In the genomic region with DNA sequence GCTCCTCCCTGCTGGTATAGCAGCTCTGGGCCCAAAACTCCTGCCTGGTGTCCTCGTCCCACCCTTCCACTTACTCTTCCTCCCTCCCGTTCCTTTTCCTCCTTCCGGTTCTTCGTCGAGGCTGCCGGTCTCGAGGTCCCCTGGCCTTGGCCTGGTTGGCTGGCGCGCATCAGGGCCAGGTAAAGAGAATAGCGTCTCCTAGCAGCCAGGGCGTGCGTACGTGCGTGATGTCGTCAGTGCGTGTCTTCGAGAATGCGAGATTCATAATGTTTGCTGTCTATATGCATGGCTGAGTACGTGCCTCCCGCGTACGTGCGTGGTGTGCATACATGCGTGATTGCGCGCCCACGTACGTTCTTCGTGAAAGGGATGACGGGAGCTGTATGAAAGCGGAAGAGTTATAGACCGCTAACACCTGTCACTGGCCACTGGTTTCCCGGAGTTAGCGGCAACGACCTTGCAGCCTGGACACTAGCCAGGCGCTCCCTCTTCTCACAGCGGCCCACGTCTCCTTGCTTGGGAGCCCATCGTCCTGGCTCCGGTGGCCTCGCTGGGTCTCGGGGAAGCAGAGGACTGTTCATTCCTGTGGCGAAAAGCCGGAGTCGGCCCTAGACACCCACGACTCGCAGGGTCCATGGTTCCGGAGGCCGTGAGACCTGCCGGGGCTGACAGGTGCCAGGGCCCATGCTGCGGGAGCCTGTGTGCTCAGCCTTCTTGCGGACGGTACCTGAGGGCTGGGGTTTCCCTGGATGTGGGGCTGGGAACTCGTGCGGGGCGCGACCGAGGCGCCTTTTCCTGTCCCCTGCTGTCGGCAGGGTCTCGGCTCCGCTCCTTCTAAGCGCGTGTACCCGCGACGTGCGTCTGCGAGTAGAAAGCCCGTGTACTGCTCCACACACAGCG, we compare ENCODE assay signal across 8 cellular contexts. TPM values are rescaled to one million over a fixed set of nuclear protein-coding genes. Genes with fewer than 3 reads are reported as not detected.
DNase-seq lines count a peak whose midpoint lies in the region; ATAC-seq lines count a peak whose summit lies in the region.

Gene EOLA1 (plus strand): TSS at position 392 of the 900 bp plus-strand sequence. CDS start 4,619 bp downstream, outside the sequence.

- H3K9me3 ChIP-seq in CD8-positive, alpha-beta memory T cell (ENCODE audit: low read length): no peaks in the 10 kb centered on the region
- H3K9me3 ChIP-seq in mesenchymal stem cell (ENCODE audit: control insufficient read depth, low read length): no peaks in the 10 kb centered on the region

- no peaks in the 10 kb centered on the region for H3K27me3 Mint-ChIP-seq in CD8-positive, alpha-beta memory T cell

- no peaks in the 10 kb centered on the region for H3K36me3 ChIP-seq in CD8-positive, alpha-beta memory T cell (ENCODE audit: insufficient read depth, low read length)
- H3K36me3 ChIP-seq in mesenchymal stem cell (ENCODE audit: control insufficient read depth in 1 of 2, insufficient read depth in 2 of 2, low read depth in 1 of 2, low read length in 2 of 2): peaks cover 2 to 8% of the 10 kb centered on the region in 2 experiments

- H3K9me3 Mint-ChIP-seq in CD8-positive, alpha-beta memory T cell: no peaks in the 10 kb centered on the region

- peak within 1 kb of the TSS; percentile 85 for H3K4me2 ChIP-seq in mesenchymal stem cell (ENCODE audit: low read length, poor library complexity, severe bottlenecking)

- H3K27ac Mint-ChIP-seq in CD8-positive, alpha-beta memory T cell: peak within 1 kb of the TSS; percentile 87 to 100 (median 100)

- H4K8ac ChIP-seq in mesenchymal stem cell (ENCODE audit: low read length): peak within 1 kb of the TSS; percentile 84

- no peak within 1 kb of the TSS for H3K23ac ChIP-seq in mesenchymal stem cell (ENCODE audit: low read length in 2 of 2)

- peak within 1 kb of the TSS in 1 of 2 experiments; percentile 8 for H3K14ac ChIP-seq in mesenchymal stem cell (ENCODE audit: low read length in 2 of 2)

- H3K9ac ChIP-seq in mesenchymal stem cell (ENCODE audit: low read length): peak within 1 kb of the TSS; percentile 89

- POLR2A ChIA-PET in CD8-positive, alpha-beta memory T cell (lab: Charles Lee): interaction anchor here (0.6 to 2.8 kb wide), 10 partner anchors 13 to 1628 kb away, joined by 3 to 25 read pairs (median 5); partner anchors contain the start of genes EOLA2 and IDS

- DNase-seq in CD8-positive, alpha-beta memory T cell: peak; percentile 72 to 95 (median 90)
- peak; percentile 83 for DNase-seq in HS-27A (ENCODE audit: low read depth)
- DNase-seq in NK-92 (lab: John Stamatoyannopoulos, UW; ENCODE audit: unreplicated experiment): peak; percentile 30
- DNase-seq in activated CD8-positive, alpha-beta memory T cell treated with anti-CD3 and anti-CD28 coated beads for 24 hours: peak; percentile 89
- peak; percentile 83 for DNase-seq in effector CD4-positive, alpha-beta T cell
- DNase-seq in mesenchymal stem cell: peak; percentile 95
- peak; percentile 71 for DNase-seq in stimulated activated CD8-positive, alpha-beta memory T cell treated with anti-CD3 and anti-CD28 coated beads, Interleukin-12 subunit alpha, Interleukin-12 subunit beta, amount 100 ng/mL, for 24 hours (ENCODE audit: extremely low read depth)

- H3K79me1 ChIP-seq in mesenchymal stem cell (replicated peaks; ENCODE audit: low read length, poor library complexity, severe bottlenecking): no peaks in the 10 kb centered on the region

- H3K4me1 Mint-ChIP-seq in CD8-positive, alpha-beta memory T cell: peaks cover 9 to 13% (median 12%) of the 10 kb centered on the region in 3 donors

- peak within 1 kb of the TSS; percentile 68 for H3K4me3 ChIP-seq in CD8-positive, alpha-beta memory T cell (ENCODE audit: low read length)
- H3K4me3 ChIP-seq in mesenchymal stem cell (ENCODE audit: insufficient read depth in 1 of 2, low read depth in 1 of 2, low read length in 2 of 2): peak within 1 kb of the TSS; percentile 82 to 88

- no peak within 1 kb of the TSS for H2BK120ac ChIP-seq in mesenchymal stem cell (ENCODE audit: low read depth, low read length)

- H2BK5ac ChIP-seq in mesenchymal stem cell (ENCODE audit: low read depth, low read length, poor library complexity, severe bottlenecking): no peak within 1 kb of the TSS

- no peak within 1 kb of the TSS for H2AFZ ChIP-seq in mesenchymal stem cell (ENCODE audit: low read depth, low read length)

- H2BK15ac ChIP-seq in mesenchymal stem cell (ENCODE audit: low read depth, poor library complexity, severe bottlenecking): no peak within 1 kb of the TSS

- H4K91ac ChIP-seq in mesenchymal stem cell (ENCODE audit: low read length): peak within 1 kb of the TSS; percentile 75

- H3K36me3 Mint-ChIP-seq in CD8-positive, alpha-beta memory T cell: peaks cover 0 to 15% (median 0%) of the 10 kb centered on the region in 3 donors

- CTCF ChIA-PET in CD8-positive, alpha-beta memory T cell (lab: Charles Lee): interaction anchor here (1.0 to 3.6 kb wide), 8 partner anchors 13 to 399 kb away, joined by 3 to 34 read pairs (median 6); partner anchors contain the start of genes EOLA2 and IDS

- ATAC-seq in GM19468 (IDR thresholded peaks at IDR 0.05; ENCODE audit: extremely low read depth, unreplicated experiment): peak; percentile 82

- H3K4me3 Mint-ChIP-seq in CD8-positive, alpha-beta memory T cell: peak within 1 kb of the TSS; percentile 67 to 98 (median 90)

- no peak within 1 kb of the TSS for H2AK5ac ChIP-seq in mesenchymal stem cell (ENCODE audit: low read length, severe bottlenecking)

- peak within 1 kb of the TSS; percentile 99 for H3K27ac ChIP-seq in CD8-positive, alpha-beta memory T cell (ENCODE audit: low read depth, low read length)
- H3K27ac ChIP-seq in mesenchymal stem cell (ENCODE audit: low read length, poor library complexity, severe bottlenecking): peak within 1 kb of the TSS; percentile 96

- H3K4me1 ChIP-seq in CD8-positive, alpha-beta memory T cell (ENCODE audit: insufficient read depth, low read length): peaks cover 6% of the 10 kb centered on the region
- peaks cover 7% of the 10 kb centered on the region for H3K4me1 ChIP-seq in mesenchymal stem cell (ENCODE audit: control insufficient read depth, insufficient read depth, low read depth, low read length)

- H3K4ac ChIP-seq in mesenchymal stem cell (ENCODE audit: low read depth in 1 of 2, low read length in 2 of 2): peak within 1 kb of the TSS in 1 of 2 experiments; percentile 24

- peak within 1 kb of the TSS; percentile 62 to 80 for H3K18ac ChIP-seq in mesenchymal stem cell (ENCODE audit: low read depth in 1 of 2, low read length in 2 of 2)

- WGBS in mesenchymal stem cell: under 1% methylated on average over 60 of the region's 71 CpGs

- no peak within 1 kb of the TSS for H2BK12ac ChIP-seq in mesenchymal stem cell (ENCODE audit: low read length in 2 of 2)

- no peaks in the 10 kb centered on the region for H3K27me3 ChIP-seq in CD8-positive, alpha-beta memory T cell (ENCODE audit: insufficient read depth, low read length, poor library complexity, severe bottlenecking)
- H3K27me3 ChIP-seq in mesenchymal stem cell (ENCODE audit: control insufficient read depth in 1 of 2, insufficient read depth in 1 of 2, low read length in 2 of 2): no peaks in the 10 kb centered on the region

RNA-seq across cellular contexts. Expression of gene EOLA1, which starts in this region (rescaled TPM):
- 10 to 100 TPM; 33.4 to 35.3 TPM for total RNA-seq in CD8-positive, alpha-beta memory T cell
- polyA plus RNA-seq in CD8-positive, alpha-beta memory T cell: 19.9 TPM
- polyA plus RNA-seq in mesenchymal stem cell (2013, experiment 1 of 2): 9.4 TPM
- 8.4 TPM for polyA plus RNA-seq in mesenchymal stem cell (2013, experiment 2 of 2)

Comparison
In these comparisons a context has a peak if more than half of its experiments do, and no peak if none do; other contexts are left out.
1. Peak in every context shown above with its lines: DNase-seq, ATAC-seq, H3K4me3 ChIP-seq and H3K27ac ChIP-seq.
2. DNase-seq: peak in every context shown above with its lines; median percentile 95 in mesenchymal stem cell; 90 in CD8-positive, alpha-beta memory T cell; 89 in activated CD8-positive, alpha-beta memory T cell treated with anti-CD3 and anti-CD28 coated beads for 24 hours; 83 in HS-27A; 83 in effector CD4-positive, alpha-beta T cell; 71 in stimulated activated CD8-positive, alpha-beta memory T cell treated with anti-CD3 and anti-CD28 coated beads, Interleukin-12 subunit alpha, Interleukin-12 subunit beta, amount 100 ng/mL, for 24 hours; 30 in NK-92.